In genomic region chr4:626201-627091, GRCh38 we compare ENCODE assay signal across 27 cellular contexts. TPM values are rescaled to one million over a fixed set of nuclear protein-coding genes. Genes with fewer than 3 reads are reported as not detected.
DNase-seq lines count a peak whose midpoint lies in the region; ATAC-seq lines count a peak whose summit lies in the region.
"Had no signal": no experiment of that assay in that cellular context is flagged by ENCODE, and none has a peak within 500 bp of the region (broad histone marks: within the 10 kb centered on the region; RNA-seq: fewer than 3 reads in every experiment).

No MANE protein-coding gene starts in this region.

- H3K4me3 Mint-ChIP-seq in activated CD8-positive, alpha-beta T cell treated with anti-CD3 and anti-CD28 coated beads, Interleukin-2, amount 10 ng/mL, durations not matched to agents 7 days and 5 days = no peak overlapping the region
- H3K4me3 Mint-ChIP-seq: naive thymus-derived CD8-positive, alpha-beta T cell had no signal

- no peaks in the 10 kb centered on the region for H3K27me3 ChIP-seq in aorta (ENCODE audit: control insufficient read depth in 1 of 2, insufficient read depth in 2 of 2, low read length in 1 of 2)
- H3K27me3 ChIP-seq: adrenal gland, ovary had no signal

- H3K9me3 Mint-ChIP-seq in activated CD8-positive, alpha-beta T cell treated with anti-CD3 and anti-CD28 coated beads, Interleukin-2, amount 10 ng/mL, durations not matched to agents 7 days and 5 days (ENCODE audit: insufficient read depth) = no peaks in the 10 kb centered on the region

- ATAC-seq in left ventricle myocardium superior (no peak), Right ventricle myocardium inferior (no peak), esophagus mucosa (peak; percentile 5), aorta (ENCODE audit: low FRiP score) (no peak), GM19467 (IDR thresholded peaks at IDR 0.05; ENCODE audit: unreplicated experiment) (no peak)
- no peak for ATAC-seq in activated CD8-positive, alpha-beta T cell treated with anti-CD3 and anti-CD28 coated beads, Interleukin-2, amount 10 ng/mL, durations not matched to agents 7 days and 5 days
- ATAC-seq: naive thymus-derived CD8-positive, alpha-beta T cell; sciatic nerve had no signal

- no peaks in the 10 kb centered on the region for H3K4me1 ChIP-seq in aorta (ENCODE audit: control insufficient read depth in 1 of 2, insufficient read depth in 2 of 2, low read length in 2 of 2)
- H3K4me1 ChIP-seq: adrenal gland, breast epithelium had no signal

- no peaks in the 10 kb centered on the region for H3K36me3 ChIP-seq in aorta (ENCODE audit: control insufficient read depth in 1 of 2, insufficient read depth in 2 of 2, low read length in 1 of 2)
- H3K36me3 ChIP-seq: adrenal gland, breast epithelium, ovary had no signal

- intact Hi-C loops in left ventricle myocardium superior (cut with micrococcal nuclease) (no loop called here), Right ventricle myocardium inferior (cut with DNase I) (no loop called here), aorta (cut with DNase I) (no loop called here)

- CTCF ChIA-PET in activated CD8-positive, alpha-beta T cell treated with anti-CD3 and anti-CD28 coated beads, Interleukin-2, amount 10 ng/mL, durations not matched to agents 7 days and 5 days (lab: Charles Lee) = no interaction called here

- H3K27ac Mint-ChIP-seq in activated CD8-positive, alpha-beta T cell treated with anti-CD3 and anti-CD28 coated beads, Interleukin-2, amount 10 ng/mL, durations not matched to agents 7 days and 5 days = no peak overlapping the region
- H3K27ac Mint-ChIP-seq: naive thymus-derived CD8-positive, alpha-beta T cell had no signal

- peak; percentile 21 for DNase-seq in left ventricle myocardium superior
- DNase-seq in Right ventricle myocardium inferior (ENCODE audit: missing footprints) = no peak
- peak; percentile 29 to 64 for DNase-seq in aorta
- no peak for DNase-seq in activated CD8-positive, alpha-beta T cell treated with anti-CD3 and anti-CD28 coated beads, Interleukin-2, amount 10 ng/mL, durations not matched to agents 7 days and 5 days
- DNase-seq: activated CD4-positive, alpha-beta T cell treated with anti-CD3 and anti-CD28 coated beads, Interleukin-2, amount 50 U/mL, for 48 hours; activated CD4-positive, CD25-positive, alpha-beta regulatory T cell; activated naive CD4-positive, alpha-beta T cell; activated T-cell treated with anti-CD3 and anti-CD28 coated beads for 4 hours; adrenal gland; Calu3; GM23248; mesendoderm; naive thymus-derived CD8-positive, alpha-beta T cell; NCI-H187; NCI-H2227 treated with DMSO at 0.1 percent for 48 hours; ovary; stimulated activated CD4-positive, alpha-beta T cell treated with anti-CD3 and anti-CD28 coated beads, Interleukin-15, amount 100 ng/mL, for 24 hours; stimulated activated CD8-positive, alpha-beta memory T cell treated with anti-CD3 and anti-CD28 coated beads, Interleukin-4, amount 100 ng/mL, for 48 hours; T1000 had no signal

- WGBS in aorta, 2 donors = 74 to 77% methylated on average over 19 to 20 of the region's 20 CpGs

- no peaks in the 10 kb centered on the region for H3K9me3 ChIP-seq in aorta (ENCODE audit: control insufficient read depth, low read length)
- H3K9me3 ChIP-seq: adrenal gland, breast epithelium, ovary had no signal

- H3K27me3 Mint-ChIP-seq in activated CD8-positive, alpha-beta T cell treated with anti-CD3 and anti-CD28 coated beads, Interleukin-2, amount 10 ng/mL, durations not matched to agents 7 days and 5 days (ENCODE audit: low read depth) = no peaks in the 10 kb centered on the region

- no peak overlapping the region for H3K27ac ChIP-seq in aorta (ENCODE audit: low read depth in 1 of 2, low read length in 2 of 2)
- H3K27ac ChIP-seq: adrenal gland, breast epithelium, coronary artery, GM23248, ovary, RWPE1 had no signal

- H3K4me3 ChIP-seq in aorta (ENCODE audit: low read length in 2 of 2) = no peak overlapping the region
- H3K4me3 ChIP-seq: adrenal gland, breast epithelium, coronary artery, GM23248, ovary had no signal

- no peaks in the 10 kb centered on the region for H3K36me3 Mint-ChIP-seq in activated CD8-positive, alpha-beta T cell treated with anti-CD3 and anti-CD28 coated beads, Interleukin-2, amount 10 ng/mL, durations not matched to agents 7 days and 5 days (ENCODE audit: low read depth)
- H3K36me3 Mint-ChIP-seq: naive thymus-derived CD8-positive, alpha-beta T cell had no signal

- H3K4me1 Mint-ChIP-seq in activated CD8-positive, alpha-beta T cell treated with anti-CD3 and anti-CD28 coated beads, Interleukin-2, amount 10 ng/mL, durations not matched to agents 7 days and 5 days (ENCODE audit: low read depth) = no peaks in the 10 kb centered on the region

- POLR2A ChIA-PET in activated CD8-positive, alpha-beta T cell treated with anti-CD3 and anti-CD28 coated beads, Interleukin-2, amount 10 ng/mL, durations not matched to agents 7 days and 5 days (lab: Charles Lee) = no interaction called here

RNA-seq across cellular contexts. Expression of gene PDE6B, which starts 1.1 kb away (rescaled TPM):
- 2.1 TPM for total RNA-seq in left ventricle myocardium superior
- 1.7 TPM for total RNA-seq in Right ventricle myocardium inferior
- total RNA-seq in esophagus mucosa = 0.88 TPM
- total RNA-seq in aorta = 1 to 10 TPM; 1.9 to 2.4 TPM
- 1 to 10 TPM; 1.1 to 4.0 TPM for polyA plus RNA-seq in aorta
- total RNA-seq in activated CD8-positive, alpha-beta T cell treated with anti-CD3 and anti-CD28 coated beads, Interleukin-2, amount 10 ng/mL, durations not matched to agents 7 days and 5 days = 10 to 100 TPM; 16.1 to 17.7 TPM
- total RNA-seq: Calu3 had no signal
- polyA plus RNA-seq: GM23248 had no signal

RNA-seq across cellular contexts. Expression of gene ATP5ME, which starts 47.6 kb away (rescaled TPM):
- total RNA-seq in left ventricle myocardium superior = 1,128 TPM
- 1,162 TPM for total RNA-seq in Right ventricle myocardium inferior
- 344 TPM for total RNA-seq in esophagus mucosa
- total RNA-seq in aorta = 100 to 1,000 TPM; 152 to 162 TPM
- polyA plus RNA-seq in aorta = 100 to 1,000 TPM; 492 to 599 TPM
- total RNA-seq in activated CD8-positive, alpha-beta T cell treated with anti-CD3 and anti-CD28 coated beads, Interleukin-2, amount 10 ng/mL, durations not matched to agents 7 days and 5 days = 100 to 1,000 TPM; 243 to 267 TPM

RNA-seq across cellular contexts. Expression of gene MYL5, which starts 47.9 kb away (rescaled TPM):
- total RNA-seq in left ventricle myocardium superior (2.7 TPM), Right ventricle myocardium inferior (3.9 TPM), esophagus mucosa (22.2 TPM), aorta (10 to 100 TPM in 1 of 2 donors, 1 to 10 TPM in 1; 5.7 to 11.5 TPM)
- 10 to 100 TPM; 15.4 to 19.8 TPM for polyA plus RNA-seq in aorta
- total RNA-seq in activated CD8-positive, alpha-beta T cell treated with anti-CD3 and anti-CD28 coated beads, Interleukin-2, amount 10 ng/mL, durations not matched to agents 7 days and 5 days = 10 to 100 TPM; 11.6 to 19.3 TPM

RNA-seq across cellular contexts. Expression of gene TMEM271, which starts 50.4 kb away (rescaled TPM):
- total RNA-seq in left ventricle myocardium superior (not detected), Right ventricle myocardium inferior (not detected), esophagus mucosa (not detected), aorta (not detected)
- polyA plus RNA-seq in aorta = not detected
- total RNA-seq in activated CD8-positive, alpha-beta T cell treated with anti-CD3 and anti-CD28 coated beads, Interleukin-2, amount 10 ng/mL, durations not matched to agents 7 days and 5 days = not detected
- total RNA-seq: breast epithelium; Calu3; GM23248; naive thymus-derived CD8-positive, alpha-beta T cell; ovary; sciatic nerve had no signal
- polyA plus RNA-seq: BJ; GM23248; naive thymus-derived CD8-positive, alpha-beta T cell; ovary; urinary bladder had no signal

Comparison
In these comparisons a context has a peak if more than half of its experiments do, and no peak if none do; other contexts are left out.
1. DNase-seq: peak in left ventricle myocardium superior (single experiment) and aorta (2 of 2); none in Right ventricle myocardium inferior (single experiment) and activated CD8-positive, alpha-beta T cell treated with anti-CD3 and anti-CD28 coated beads, Interleukin-2, amount 10 ng/mL, durations not matched to agents 7 days and 5 days (single experiment).